ENCODE assay signal across 13 cellular contexts in the genomic region with DNA sequence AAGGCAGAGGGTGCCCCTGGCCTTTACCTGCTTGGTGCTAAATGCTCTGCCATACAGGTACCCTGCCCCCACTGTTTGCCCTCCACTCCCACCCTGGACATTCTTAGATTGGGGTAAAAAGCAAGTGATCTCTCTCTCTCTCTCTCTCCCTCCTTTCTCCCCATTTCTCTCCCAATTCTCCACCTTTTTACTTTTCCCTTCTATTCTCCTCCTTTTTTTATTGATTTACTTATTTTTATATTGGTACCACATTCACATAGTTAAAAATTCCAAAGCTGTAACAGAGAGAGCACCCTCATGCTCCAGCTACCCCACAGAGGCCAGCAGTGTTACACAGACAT. TPM values are rescaled to one million over a fixed set of nuclear protein-coding genes. Genes with fewer than 3 reads are reported as not detected.
DNase-seq lines count a peak whose midpoint lies in the region; ATAC-seq, FAIRE-seq and TF ChIP-seq lines count a peak whose summit lies in the region.
"Had no signal": no experiment of that assay in that cellular context is flagged by ENCODE, and none has a peak within 500 bp of the region (broad histone marks: within the 10 kb centered on the region; RNA-seq: fewer than 3 reads in every experiment).

No MANE protein-coding gene starts in this region.

- H3K9me3 ChIP-seq in cardiac muscle cell (ENCODE audit: low read depth): no peaks in the 10 kb centered on the region
- H3K9me3 ChIP-seq in keratinocyte (ENCODE audit: control insufficient read depth, low read depth, low read length): no peaks in the 10 kb centered on the region
- H3K9me3 ChIP-seq: HAP-1, pancreas had no signal

- FAIRE-seq in keratinocyte (lab: Jason Lieb, UNC): no peak
- FAIRE-seq: pancreas had no signal

- H4K20me1 ChIP-seq in keratinocyte (ENCODE audit: control insufficient read depth, extremely low read depth, insufficient read depth, low read length): no peaks in the 10 kb centered on the region

- DNase-seq in cardiac muscle cell (ENCODE audit: low read depth in 1 of 2, low spot score in 1 of 2): no peak
- no peak for DNase-seq in left cardiac atrium
- no peak for DNase-seq in T-cell
- DNase-seq in keratinocyte (ENCODE audit: low read depth, low spot score): no peak
- DNase-seq in SW 1271 (lab: John Stamatoyannopoulos, UW): no peak
- no peak for DNase-seq in pons (ENCODE audit: low spot score)
- DNase-seq: hippocampal formation; SIG-M5; stimulated activated CD4-positive, alpha-beta T cell treated with anti-CD3 and anti-CD28 coated beads, Interleukin-15, amount 100 ng/mL, for 24 hours had no signal

- H3K4me1 ChIP-seq in cardiac muscle cell (ENCODE audit: low read depth) (peaks cover 16% of the 10 kb centered on the region), keratinocyte (ENCODE audit: control insufficient read depth, extremely low read depth, insufficient read depth, low read length) (peaks cover 54% of the 10 kb centered on the region), urinary bladder (ENCODE audit: insufficient read depth) (no peaks in the 10 kb centered on the region)

- H3K36me3 Mint-ChIP-seq in T-cell: peaks cover 7% of the 10 kb centered on the region

- dilution Hi-C loops in keratinocyte (cut with MboI; ENCODE audit: extremely low pct_ligation_motif_present, low sequenced_read_pairs): no loop called here

- CTCF ChIA-PET in T-cell (lab: Charles Lee): interaction anchor here (0.5 to 5.7 kb wide), 9 partner anchors 10 to 110 kb away, joined by 3 to 70 read pairs (median 3); no protein-coding TSS in a partner anchor

- H3K4me3 Mint-ChIP-seq in T-cell: no peak overlapping the region

- H3K4me2 ChIP-seq in keratinocyte (ENCODE audit: control insufficient read depth, extremely low read depth, insufficient read depth, low read depth, low read length): peak overlapping the region; percentile 63

- POLR2A ChIA-PET in T-cell (lab: Charles Lee): interaction anchor here in 1 of 2 donors (0.6 kb wide), 1 partner anchor 1212 kb away, joined by 3 read pairs; no protein-coding TSS in a partner anchor

- H2AFZ ChIP-seq in keratinocyte (ENCODE audit: control insufficient read depth, low read length): no peak overlapping the region

- peak overlapping the region; percentile 73 for H3K9ac ChIP-seq in keratinocyte (ENCODE audit: control insufficient read depth, extremely low read depth, insufficient read depth, low read length)

- TF ChIP-seq CTCF in cardiac muscle cell (IDR thresholded peaks at IDR 0.05; ENCODE audit: low read depth, low read length): no peak
- peak in 1 of 3 experiments; percentile 11 for TF ChIP-seq CTCF in keratinocyte (optimal IDR thresholded peaks at IDR 0.05 in 1 of 3, IDR thresholded peaks at IDR 0.05 in 1 of 3, conservative IDR thresholded peaks at IDR 0.05 in 1 of 3; ENCODE audit: extremely low read depth in 1 of 3, insufficient read depth in 2 of 3, low read length in 3 of 3)

- H3K79me2 ChIP-seq in keratinocyte (ENCODE audit: control insufficient read depth, insufficient read depth, low read length): no peaks in the 10 kb centered on the region

- intact Hi-C loops in left cardiac atrium (cut with DNase I): loop anchor here in 1 of 2 donors (10.0 kb wide), 1 partner anchor 157 kb away; a partner anchor contains a TSS

- peak overlapping the region; percentile 80 for H3K27ac ChIP-seq in cardiac muscle cell
- H3K27ac ChIP-seq in keratinocyte (ENCODE audit: control insufficient read depth, insufficient read depth, low read length): peak overlapping the region; percentile 74
- H3K27ac ChIP-seq in urinary bladder (ENCODE audit: low read depth): peak overlapping the region; percentile 72

- H3K27me3 ChIP-seq in cardiac muscle cell (no peaks in the 10 kb centered on the region), keratinocyte (ENCODE audit: control insufficient read depth, extremely low read depth, insufficient read depth, low read length) (no peaks in the 10 kb centered on the region)
- H3K27me3 ChIP-seq: pancreas had no signal

- H3K9me3 Mint-ChIP-seq in T-cell: no peaks in the 10 kb centered on the region

- peaks cover 10% of the 10 kb centered on the region for H3K36me3 ChIP-seq in cardiac muscle cell
- peaks cover 6 to 28% of the 10 kb centered on the region in 2 experiments for H3K36me3 ChIP-seq in keratinocyte (ENCODE audit: control insufficient read depth in 2 of 2, extremely low read depth in 1 of 2, insufficient read depth in 2 of 2, low read length in 2 of 2)
- H3K36me3 ChIP-seq in urinary bladder (ENCODE audit: insufficient read depth): no peaks in the 10 kb centered on the region

- no peaks in the 10 kb centered on the region for H3K27me3 Mint-ChIP-seq in T-cell

- H3K9me1 ChIP-seq in keratinocyte (ENCODE audit: control insufficient read depth, extremely low read depth, insufficient read depth, low read length): no peaks in the 10 kb centered on the region

- no peak for ATAC-seq in left cardiac atrium
- ATAC-seq in T-cell (replicated peaks in 1 of 4): no peak
- ATAC-seq in HG03342 (IDR thresholded peaks at IDR 0.05; ENCODE audit: unreplicated experiment): no peak

- peaks cover 11 to 18% (median 16%) of the 10 kb centered on the region in 3 donors for H3K4me1 Mint-ChIP-seq in T-cell

- H3K27ac Mint-ChIP-seq in T-cell: peak overlapping the region; percentile 36 to 48

- no peak overlapping the region for H3K4me3 ChIP-seq in cardiac muscle cell
- H3K4me3 ChIP-seq in keratinocyte (ENCODE audit: control insufficient read depth in 2 of 3, extremely low read depth in 1 of 3, insufficient read depth in 2 of 3, low read depth in 1 of 3, low read length in 3 of 3): no peak overlapping the region
- no peak overlapping the region for H3K4me3 ChIP-seq in urinary bladder (ENCODE audit: low read depth, low read length)
- H3K4me3 ChIP-seq: HAP-1, pancreas had no signal

RNA-seq across cellular contexts. Expression of a gene that starts 37.7 kb away (rescaled TPM):
- total RNA-seq in cardiac muscle cell: 596 and 766 TPM in 2 replicates
- 152 and 223 TPM in 2 replicates for polyA plus RNA-seq in cardiac muscle cell
- total RNA-seq in left cardiac atrium: 100 to 1,000 TPM; 103 to 222 TPM
- total RNA-seq in T-cell: 10 to 100 TPM in 1 of 5 donors, 1 to 10 TPM in 4; 1.4 to 11.2 (median 2.2) TPM
- polyA plus RNA-seq in keratinocyte: 24.4 to 40.8 TPM (median 33.0 TPM) in 3 replicates
- 34.7 TPM for polyA plus RNA-seq in keratinocyte (2011; ENCODE audit: low read depth)
- polyA plus RNA-seq in keratinocyte (2011; cell fraction: cytosol; rRNA removed): 10.6 and 31.2 TPM in 2 replicates
- 42.7 and 42.9 TPM in 2 replicates for polyA plus RNA-seq in keratinocyte (2011; cell fraction: nucleus; rRNA removed)
- 28.1 and 65.4 TPM in 2 replicates for polyA plus RNA-seq in keratinocyte (2012; ENCODE audit: low replicate concordance)
- 8.9 to 12.6 TPM (median 9.4 TPM) in 3 replicates for polyA minus RNA-seq in keratinocyte
- 68.7 TPM for polyA minus RNA-seq in keratinocyte (2011; cell fraction: cytosol; rRNA and poly(A)+ RNA removed)
- 23.6 and 35.0 TPM in 2 replicates for polyA minus RNA-seq in keratinocyte (2011; cell fraction: nucleus; rRNA and poly(A)+ RNA removed)
- 500 TPM for total RNA-seq in urinary bladder
- 683 TPM for polyA plus RNA-seq in urinary bladder

RNA-seq across cellular contexts. Expression of a gene that starts 53.1 kb away (rescaled TPM):
- total RNA-seq in cardiac muscle cell: 49.8 and 62.6 TPM in 2 replicates
- polyA plus RNA-seq in cardiac muscle cell: 125 and 170 TPM in 2 replicates
- total RNA-seq in left cardiac atrium: 10 to 100 TPM; 64.9 to 88.9 TPM
- 100 to 1,000 TPM; 108 to 149 (median 140) TPM for total RNA-seq in T-cell
- polyA plus RNA-seq in keratinocyte: 127 to 175 TPM (median 151 TPM) in 3 replicates
- 34.0 TPM for polyA plus RNA-seq in keratinocyte (2011; ENCODE audit: low read depth)
- 104 and 122 TPM in 2 replicates for polyA plus RNA-seq in keratinocyte (2011; cell fraction: cytosol; rRNA removed)
- polyA plus RNA-seq in keratinocyte (2011; cell fraction: nucleus; rRNA removed): 200 and 213 TPM in 2 replicates
- polyA plus RNA-seq in keratinocyte (2012; ENCODE audit: low replicate concordance): 96.2 and 142 TPM in 2 replicates
- 97.9 to 155 TPM (median 134 TPM) in 3 replicates for polyA minus RNA-seq in keratinocyte
- 158 TPM for polyA minus RNA-seq in keratinocyte (2011; cell fraction: cytosol; rRNA and poly(A)+ RNA removed)
- polyA minus RNA-seq in keratinocyte (2011; cell fraction: nucleus; rRNA and poly(A)+ RNA removed): 124 and 148 TPM in 2 replicates
- total RNA-seq in urinary bladder: 48.8 TPM
- 90.4 TPM for polyA plus RNA-seq in urinary bladder

Comparison
In these comparisons a context has a peak if more than half of its experiments do, and no peak if none do; other contexts are left out.
1. RNA of a gene that starts 37.7 kb away (total RNA-seq): 596 to 766 TPM in cardiac muscle cell, 500 TPM in urinary bladder (single experiment) and 103 to 222 TPM in left cardiac atrium; 1.4 to 11.2 TPM in T-cell; every median in the first group is over 4 times any median in the second.
2. Peak in every context shown above with its lines, with median percentiles within 50 percentile points of each other: H3K27ac ChIP-seq.